In genomic region chr1:12171206-12172041, GRCh38 we compare ENCODE assay signal across 14 cellular contexts. TPM values are rescaled to one million over a fixed set of nuclear protein-coding genes. Genes with fewer than 3 reads are reported as not detected.
DNase-seq lines count a peak whose midpoint lies in the region; ATAC-seq and TF ChIP-seq lines count a peak whose summit lies in the region.
"Had no signal": no experiment of that assay in that cellular context is flagged by ENCODE, and none has a peak within 500 bp of the region (broad histone marks: within the 10 kb centered on the region; RNA-seq: fewer than 3 reads in every experiment).

No MANE protein-coding gene starts in this region.

- CTCF ChIA-PET in mammary epithelial cell (lab: Charles Lee; ENCODE audit: low non-redundant PET): no interaction called here

- no peak for TF ChIP-seq CTCF in breast epithelium (IDR thresholded peaks at IDR 0.05)
- no peak for TF ChIP-seq CTCF in mammary epithelial cell (conservative IDR thresholded peaks at IDR 0.05 in 1 of 2, IDR thresholded peaks at IDR 0.05 in 1 of 2; ENCODE audit: extremely low read depth in 1 of 2, insufficient read depth in 1 of 2, low read depth in 1 of 2, low read length in 2 of 2)
- no peak for TF ChIP-seq CTCF in esophagus squamous epithelium (IDR thresholded peaks at IDR 0.05)

- H2AFZ ChIP-seq in mammary epithelial cell (ENCODE audit: low read depth, low read length): no peak overlapping the region

- H3K27me3 ChIP-seq in breast epithelium (no peaks in the 10 kb centered on the region), mammary epithelial cell (ENCODE audit: insufficient read depth, low read length) (peaks cover 10% of the 10 kb centered on the region), esophagus squamous epithelium (peaks cover 0 to 37% (median 2%) of the 10 kb centered on the region in 4 donors)

- 91% methylated on average over 12 of the region's 12 CpGs for WGBS in mammary epithelial cell (ENCODE audit: low coverage, missing lambda C conversion rate)
- WGBS in esophagus squamous epithelium, 2 donors: 79 to 86% methylated on average over 11 to 12 of the region's 12 CpGs

- in situ Hi-C loops in mammary epithelial cell (cut with MboI; ENCODE audit: low sequenced_read_pairs in 2 of 2): no loop called here

- H3K4me1 ChIP-seq in breast epithelium (peaks cover 0 to 3% of the 10 kb centered on the region in 2 donors), mammary epithelial cell (ENCODE audit: insufficient read depth, low read length) (peaks cover 7% of the 10 kb centered on the region), esophagus squamous epithelium (peaks cover 15 to 100% (median 33%) of the 10 kb centered on the region in 3 donors)

- no peaks in the 10 kb centered on the region for H4K20me1 ChIP-seq in mammary epithelial cell (ENCODE audit: insufficient read depth, low read length)

- ATAC-seq in stimulated activated naive CD8-positive, alpha-beta T cell treated with anti-CD3 and anti-CD28 coated beads, Interleukin-15, amount 100 ng/mL, for 72 hours: peak; percentile 2
- ATAC-seq in HG03457 (IDR thresholded peaks at IDR 0.05; ENCODE audit: unreplicated experiment) (no peak), GM21825 (IDR thresholded peaks at IDR 0.05; ENCODE audit: unreplicated experiment) (no peak), GM19023 (IDR thresholded peaks at IDR 0.05; ENCODE audit: unreplicated experiment) (no peak)
- ATAC-seq: mucosa of descending colon, right cardiac atrium had no signal

- BruUV-seq in mammary epithelial cell (replicated peaks; lab: Mats Ljungman, UMichigan): no TSS peak

- H3K9me3 ChIP-seq in breast epithelium (no peaks in the 10 kb centered on the region), mammary epithelial cell (replicated peaks; ENCODE audit: insufficient read depth, low read length) (no peaks in the 10 kb centered on the region), esophagus squamous epithelium (no peaks in the 10 kb centered on the region)
- H3K9me3 ChIP-seq: mucosa of descending colon had no signal

- H3K4me2 ChIP-seq in mammary epithelial cell (ENCODE audit: insufficient read depth, low read depth, low read length): no peak overlapping the region

- DNase-seq in breast epithelium (ENCODE audit: low spot score in 2 of 2): no peak
- no peak for DNase-seq in mammary epithelial cell
- peak; percentile 55 for DNase-seq in T-helper 22 cell (ENCODE audit: low read depth)
- DNase-seq in esophagus squamous epithelium (lab: John Stamatoyannopoulos, UW): no peak
- peak in 1 of 2 donors; percentile 39 for DNase-seq in stimulated activated naive CD8-positive, alpha-beta T cell treated with anti-CD3 and anti-CD28 coated beads, Interleukin-15, amount 100 ng/mL, for 72 hours
- DNase-seq: caudate nucleus, DMS79, NCI-H510A treated with DMSO at 0.1 percent for 48 hours had no signal

- H3K4me3 Mint-ChIP-seq in stimulated activated naive CD8-positive, alpha-beta T cell treated with anti-CD3 and anti-CD28 coated beads, Interleukin-15, amount 100 ng/mL, for 72 hours: peak overlapping the region; percentile 84 to 90

- H3K27me3 Mint-ChIP-seq in stimulated activated naive CD8-positive, alpha-beta T cell treated with anti-CD3 and anti-CD28 coated beads, Interleukin-15, amount 100 ng/mL, for 72 hours: no peaks in the 10 kb centered on the region

- intact Hi-C loops in breast epithelium (cut with DNase I; ENCODE audit: low total_unique reads): no loop called here
- intact Hi-C loops in mammary epithelial cell (cut with micrococcal nuclease): no loop called here
- intact Hi-C loops in esophagus squamous epithelium (cut with DNase I): no loop called here

- H3K27ac ChIP-seq in breast epithelium (peak overlapping the region; percentile 48 to 85), mammary epithelial cell (ENCODE audit: insufficient read depth, low read depth, low read length) (no peak overlapping the region), esophagus squamous epithelium (peak overlapping the region; percentile 63 to 89 (median 81))

- no peaks in the 10 kb centered on the region for H3K79me2 ChIP-seq in mammary epithelial cell (ENCODE audit: insufficient read depth, low read length)

- peaks cover 86% of the 10 kb centered on the region for H3K4me1 Mint-ChIP-seq in stimulated activated naive CD8-positive, alpha-beta T cell treated with anti-CD3 and anti-CD28 coated beads, Interleukin-15, amount 100 ng/mL, for 72 hours

- H3K9ac ChIP-seq in mammary epithelial cell (ENCODE audit: insufficient read depth, low read length): no peak overlapping the region

- peak overlapping the region; percentile 70 to 75 for H3K27ac Mint-ChIP-seq in stimulated activated naive CD8-positive, alpha-beta T cell treated with anti-CD3 and anti-CD28 coated beads, Interleukin-15, amount 100 ng/mL, for 72 hours

- peaks cover 6 to 7% of the 10 kb centered on the region in 2 donors for H3K9me3 Mint-ChIP-seq in stimulated activated naive CD8-positive, alpha-beta T cell treated with anti-CD3 and anti-CD28 coated beads, Interleukin-15, amount 100 ng/mL, for 72 hours

- H3K4me3 ChIP-seq in breast epithelium: no peak overlapping the region
- H3K4me3 ChIP-seq in mammary epithelial cell (replicated peaks in 1 of 3; ENCODE audit: insufficient read depth in 1 of 3, low read depth in 2 of 3, low read length in 3 of 3): no peak overlapping the region
- no peak overlapping the region for H3K4me3 ChIP-seq in esophagus squamous epithelium
- H3K4me3 ChIP-seq: mucosa of descending colon had no signal

- no peak for TF ChIP-seq POLR2A in breast epithelium (IDR thresholded peaks at IDR 0.05)
- TF ChIP-seq POLR2A in esophagus squamous epithelium (IDR thresholded peaks at IDR 0.05): no peak

- dilution Hi-C loops in mammary epithelial cell (cut with HindIII; ENCODE audit: low sequenced_read_pairs): no loop called here

- no peaks in the 10 kb centered on the region for H3K36me3 ChIP-seq in breast epithelium
- no peaks in the 10 kb centered on the region for H3K36me3 ChIP-seq in mammary epithelial cell (ENCODE audit: insufficient read depth, low read length)
- H3K36me3 ChIP-seq in esophagus squamous epithelium: no peaks in the 10 kb centered on the region

RNA-seq across cellular contexts. Expression of gene TNFRSF1B, which starts 4.6 kb away (rescaled TPM):
- total RNA-seq in breast epithelium (10 to 100 TPM; 25.0 to 48.8 (median 35.1) TPM), mammary epithelial cell (under 1 TPM; under 0.01 to 0.09 TPM), esophagus squamous epithelium (10 to 100 TPM in 2 of 4 donors, 1 to 10 TPM in 2; 2.1 to 17.5 (median 10.3) TPM)
- 0.08 TPM for polyA plus RNA-seq in mammary epithelial cell
- polyA minus RNA-seq in mammary epithelial cell: not detected
- total RNA-seq: RPMI7951 had no signal

RNA-seq across cellular contexts. Expression of gene VPS13D, which starts 58.4 kb away (rescaled TPM):
- total RNA-seq in breast epithelium: 100 to 1,000 TPM in 1 of 3 donors, 10 to 100 TPM in 2; 73.9 to 115 (median 96.4) TPM
- total RNA-seq in mammary epithelial cell: 10 to 100 TPM; 57.3 to 64.7 TPM
- polyA plus RNA-seq in mammary epithelial cell: 15.2 TPM
- 73.6 TPM for polyA minus RNA-seq in mammary epithelial cell
- 100 to 1,000 TPM in 1 of 4 donors, 10 to 100 TPM in 3; 42.5 to 103 (median 59.8) TPM for total RNA-seq in esophagus squamous epithelium
